In the genomic region with DNA sequence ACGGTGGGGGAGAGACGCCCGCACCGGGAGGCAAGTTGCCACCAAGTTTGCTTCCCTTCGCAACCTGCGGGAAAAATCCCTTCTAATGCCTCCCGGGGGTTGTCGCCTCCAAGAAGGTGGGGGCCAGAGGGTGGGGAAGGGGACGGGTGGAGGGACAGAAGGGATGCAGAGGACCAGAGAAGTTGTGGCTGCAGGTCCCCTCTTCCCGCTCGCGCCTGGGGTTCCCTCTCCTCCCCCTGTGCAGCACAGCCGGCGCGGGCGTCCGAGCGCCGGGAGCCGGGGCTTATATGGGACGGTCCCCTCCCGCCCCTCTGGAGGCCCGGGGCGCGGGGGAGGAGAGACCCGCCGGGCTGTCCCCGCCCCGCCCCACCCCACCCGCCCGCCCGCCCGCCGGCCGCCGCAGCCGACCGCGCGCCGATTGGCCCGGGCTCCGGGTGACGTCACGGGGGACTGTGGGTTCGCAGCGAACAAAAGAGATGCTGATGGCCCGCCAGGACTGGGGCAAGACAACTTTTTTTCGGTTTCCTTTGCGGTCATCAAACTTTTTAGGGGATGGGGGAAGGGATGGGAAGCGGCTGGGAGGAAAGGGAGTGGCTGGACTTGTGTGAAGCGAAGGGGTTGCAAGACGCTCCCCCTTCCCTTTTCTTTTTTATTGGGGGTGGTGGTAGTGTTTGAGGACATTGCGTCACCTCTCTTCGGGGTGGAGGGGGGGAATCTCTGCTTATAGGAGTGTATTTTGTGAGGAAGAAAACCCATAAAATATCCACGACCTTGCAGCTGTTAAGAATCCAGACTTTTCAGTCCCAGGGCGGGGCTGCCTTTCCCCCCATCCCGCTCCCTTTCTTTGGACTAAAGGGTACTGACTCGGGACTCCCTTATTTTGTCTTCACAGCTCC, we compare ENCODE assay signal across 8 cellular contexts. TPM values are rescaled to one million over a fixed set of nuclear protein-coding genes. Genes with fewer than 3 reads are reported as not detected.
DNase-seq lines count a peak whose midpoint lies in the region; ATAC-seq and TF ChIP-seq lines count a peak whose summit lies in the region.

A gene (minus strand): TSS at position 260 of the 896 bp plus-strand sequence. CDS start 266 bp downstream, outside the sequence.

- no peaks in the 10 kb centered on the region for H3K9me3 Mint-ChIP-seq in HFFc6

- DNase-seq in HFFc6 (peak; percentile 95), NCI-H1930 (lab: John Stamatoyannopoulos, UW) (peak; percentile 30 to 50), dorsolateral prefrontal cortex (peak in 9 of 10 donors; percentile 62 to 83 (median 72)), left lobe of liver (ENCODE audit: low spot score) (peak; percentile 92), Kasumi-1 (lab: John Stamatoyannopoulos, UW) (no peak)
- DNase-seq in activated CD4-positive, alpha-beta T cell treated with anti-CD3 and anti-CD28 coated beads, Interleukin-2, amount 50 U/mL, for 4 hours, result peak; percentile 27 to 44
- peak; percentile 45 for DNase-seq in stimulated activated CD4-positive, alpha-beta T cell treated with anti-CD3 and anti-CD28 coated beads, Interleukin-2, amount 100 ng/mL, for 4 hours (ENCODE audit: low read depth)

- H3K27ac Mint-ChIP-seq in HFFc6, result peak within 1 kb of the TSS; percentile 94

- H3K4me1 Mint-ChIP-seq in HFFc6 (ENCODE audit: low read depth), result peaks cover 66% of the 10 kb centered on the region

- ATAC-seq in left lobe of liver, result peak; percentile 86

- peaks cover 39% of the 10 kb centered on the region for H3K36me3 Mint-ChIP-seq in HFFc6 (ENCODE audit: low read depth)

- H3K4me3 ChIP-seq in GM12875 (ENCODE audit: low read depth, low read length) (peak within 1 kb of the TSS; percentile 17), dorsolateral prefrontal cortex (peak within 1 kb of the TSS; percentile 42 to 80 (median 67))

- H3K27me3 ChIP-seq in dorsolateral prefrontal cortex, result peaks cover 0 to 35% (median 4%) of the 10 kb centered on the region in 45 donors

- peak within 1 kb of the TSS in 56 of 59 donors; percentile 0 to 91 (median 73) for H3K27ac ChIP-seq in dorsolateral prefrontal cortex

- intact Hi-C loops in dorsolateral prefrontal cortex (cut with DNase I), result loop anchor here in 1 of 2 donors (5.0 kb wide), 1 partner anchor 124 kb away; a partner anchor contains a TSS

- H3K4me3 Mint-ChIP-seq in HFFc6, result peak within 1 kb of the TSS; percentile 95

- peaks cover 14% of the 10 kb centered on the region for H3K27me3 Mint-ChIP-seq in HFFc6 (ENCODE audit: insufficient read depth)

- TF ChIP-seq CTCF in GM12875 (IDR thresholded peaks at IDR 0.05; ENCODE audit: borderline replicate concordance, insufficient read depth, low read depth, low read length) (no peak), HFFc6 (IDR thresholded peaks at IDR 0.05) (no peak), dorsolateral prefrontal cortex (IDR thresholded peaks at IDR 0.05 in 54 of 56, conservative IDR thresholded peaks at IDR 0.05 in 2 of 56; ENCODE audit: low read depth in 1 of 56, partially characterized antibody in 56 of 56) (no peak)

RNA-seq across cellular contexts. Expression of the gene that starts here (rescaled TPM):
- 1,000 to 10,000 TPM; 2,848 to 5,249 (median 2,869) TPM for total RNA-seq in HFFc6 (2021; fragmentation: NEBNext Ultra II Directional; extraction: Animal tissue kit (Norgen Biotek cat#: 25700))
- 100 to 1,000 TPM in 27 of 120 experiments, 10 to 100 TPM in 93; 33.6 to 261 (median 71.4) TPM for total RNA-seq in dorsolateral prefrontal cortex
- total RNA-seq in left lobe of liver, result 1,295 TPM

Comparison
In these comparisons a context has a peak if more than half of its experiments do, and no peak if none do; other contexts are left out.
1. DNase-seq: peak in HFFc6 (single experiment), NCI-H1930 (2 of 2), activated CD4-positive, alpha-beta T cell treated with anti-CD3 and anti-CD28 coated beads, Interleukin-2, amount 50 U/mL, for 4 hours (2 of 2), dorsolateral prefrontal cortex (9 of 10), left lobe of liver (single experiment) and stimulated activated CD4-positive, alpha-beta T cell treated with anti-CD3 and anti-CD28 coated beads, Interleukin-2, amount 100 ng/mL, for 4 hours (single experiment); none in Kasumi-1 (0 of 2).